Comparison of ENCODE assay signal across 1 cellular context in the genomic region with DNA sequence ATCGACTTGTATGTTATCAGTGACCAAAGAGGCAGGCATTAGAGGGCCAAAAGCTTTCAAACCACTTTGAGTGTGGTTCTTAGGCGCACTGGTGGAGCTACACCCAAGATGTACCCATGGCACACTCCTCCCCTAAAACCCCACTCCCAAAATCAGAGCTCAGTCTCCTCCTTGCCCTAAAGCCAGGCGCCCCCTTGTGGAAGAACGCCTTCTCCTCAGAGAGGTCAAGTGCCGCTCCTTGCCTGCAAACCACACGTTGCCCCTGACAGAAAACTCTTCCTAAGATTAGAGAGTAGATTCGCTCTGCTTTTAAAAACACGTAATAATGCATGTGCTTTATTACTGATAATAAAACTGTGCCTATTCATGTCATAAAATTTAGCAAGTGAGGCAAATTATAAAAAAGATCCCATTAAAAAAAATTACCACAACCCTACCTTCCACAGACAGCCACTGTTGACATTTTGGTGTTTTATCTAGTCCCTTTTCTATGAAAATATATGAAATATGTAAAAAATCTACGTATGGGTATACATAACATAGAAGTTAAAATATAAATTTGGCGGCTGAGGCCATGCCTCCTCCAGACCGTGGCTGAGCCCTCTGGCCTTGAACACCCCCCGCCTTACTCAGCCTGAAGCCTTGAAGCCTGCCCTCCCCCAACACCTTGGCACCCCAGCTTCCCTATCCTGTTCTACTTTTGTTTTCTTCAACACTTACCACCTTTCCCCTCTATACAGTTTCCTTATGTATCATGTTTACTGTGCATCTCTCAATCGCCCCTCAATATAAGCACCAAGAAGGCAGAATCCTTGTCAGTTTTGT.
TF ChIP-seq lines count a peak whose summit lies in the region.

No MANE protein-coding gene starts in this region.

TF ChIP-seq in HepG2, 621 proteins besides CTCF, POLR2A, EP300 and RAD21 (continued from another document and continues in another):
- no peak for TF ChIP-seq ZHX1 (CRISPR knock-in tag; IDR thresholded peaks at IDR 0.05; ENCODE audit: low read depth)
- no peak for TF ChIP-seq ZNF749 (CRISPR knock-in tag; IDR thresholded peaks at IDR 0.05; ENCODE audit: borderline replicate concordance)
- TF ChIP-seq ZNF552 (CRISPR knock-in tag; IDR thresholded peaks at IDR 0.05; ENCODE audit: borderline replicate concordance): no peak
- TF ChIP-seq, protein P1, sequence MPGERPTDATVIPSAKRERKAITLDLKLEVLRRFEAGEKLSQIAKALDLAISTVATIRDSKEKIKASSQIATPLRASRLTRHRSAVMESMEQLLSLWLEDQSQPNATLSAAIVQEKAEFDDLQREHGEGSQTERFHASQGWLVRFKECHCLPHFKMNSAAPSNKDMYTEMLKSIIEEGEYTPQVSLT (CRISPR knock-in tag; IDR thresholded peaks at IDR 0.05; ENCODE audit: borderline replicate concordance, low read depth): no peak
- no peak for TF ChIP-seq ZKSCAN8 (CRISPR knock-in tag; IDR thresholded peaks at IDR 0.05; ENCODE audit: borderline replicate concordance)
- TF ChIP-seq SNAI1 (CRISPR knock-in tag; IDR thresholded peaks at IDR 0.05; ENCODE audit: borderline replicate concordance): no peak
- TF ChIP-seq REXO4 (CRISPR knock-in tag; IDR thresholded peaks at IDR 0.05; ENCODE audit: borderline replicate concordance): no peak
- no peak for TF ChIP-seq ZZZ3 (CRISPR knock-in tag; IDR thresholded peaks at IDR 0.05; ENCODE audit: borderline replicate concordance)
- no peak; the same call in 1 of the 2 replicates for TF ChIP-seq KDM2A (CRISPR knock-in tag; IDR thresholded peaks at IDR 0.05; ENCODE audit: borderline replicate concordance, low read depth)
- TF ChIP-seq ZFAT (CRISPR knock-in tag; conservative IDR thresholded peaks at IDR 0.05): no peak
- TF ChIP-seq ZNF781 (CRISPR knock-in tag; IDR thresholded peaks at IDR 0.05; ENCODE audit: borderline replicate concordance, not compliant biosample characterization): no peak
- TF ChIP-seq, protein P2, sequence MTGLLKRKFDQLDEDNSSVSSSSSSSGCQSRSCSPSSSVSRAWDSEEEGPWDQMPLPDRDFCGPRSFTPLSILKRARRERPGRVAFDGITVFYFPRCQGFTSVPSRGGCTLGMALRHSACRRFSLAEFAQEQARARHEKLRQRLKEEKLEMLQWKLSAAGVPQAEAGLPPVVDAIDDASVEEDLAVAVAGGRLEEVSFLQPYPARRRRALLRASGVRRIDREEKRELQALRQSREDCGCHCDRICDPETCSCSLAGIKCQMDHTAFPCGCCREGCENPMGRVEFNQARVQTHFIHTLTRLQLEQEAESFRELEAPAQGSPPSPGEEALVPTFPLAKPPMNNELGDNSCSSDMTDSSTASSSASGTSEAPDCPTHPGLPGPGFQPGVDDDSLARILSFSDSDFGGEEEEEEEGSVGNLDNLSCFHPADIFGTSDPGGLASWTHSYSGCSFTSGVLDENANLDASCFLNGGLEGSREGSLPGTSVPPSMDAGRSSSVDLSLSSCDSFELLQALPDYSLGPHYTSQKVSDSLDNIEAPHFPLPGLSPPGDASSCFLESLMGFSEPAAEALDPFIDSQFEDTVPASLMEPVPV (CRISPR knock-in tag; IDR thresholded peaks at IDR 0.05): no peak
- TF ChIP-seq ZNF660 (CRISPR knock-in tag; IDR thresholded peaks at IDR 0.05; ENCODE audit: borderline replicate concordance, low read depth): no peak
- TF ChIP-seq ZNF816 (CRISPR knock-in tag; IDR thresholded peaks at IDR 0.05; ENCODE audit: borderline replicate concordance): no peak
- TF ChIP-seq ZGPAT (CRISPR knock-in tag; IDR thresholded peaks at IDR 0.05): 0 out of 2 replicates have a peak, but pooled peaks have one; percentile 9
- TF ChIP-seq RNF2 (conservative IDR thresholded peaks at IDR 0.05; ENCODE audit: low read depth): no peak
- TF ChIP-seq ZSCAN21 (CRISPR knock-in tag; IDR thresholded peaks at IDR 0.05; ENCODE audit: borderline replicate concordance): no peak
- TF ChIP-seq, protein P3, sequence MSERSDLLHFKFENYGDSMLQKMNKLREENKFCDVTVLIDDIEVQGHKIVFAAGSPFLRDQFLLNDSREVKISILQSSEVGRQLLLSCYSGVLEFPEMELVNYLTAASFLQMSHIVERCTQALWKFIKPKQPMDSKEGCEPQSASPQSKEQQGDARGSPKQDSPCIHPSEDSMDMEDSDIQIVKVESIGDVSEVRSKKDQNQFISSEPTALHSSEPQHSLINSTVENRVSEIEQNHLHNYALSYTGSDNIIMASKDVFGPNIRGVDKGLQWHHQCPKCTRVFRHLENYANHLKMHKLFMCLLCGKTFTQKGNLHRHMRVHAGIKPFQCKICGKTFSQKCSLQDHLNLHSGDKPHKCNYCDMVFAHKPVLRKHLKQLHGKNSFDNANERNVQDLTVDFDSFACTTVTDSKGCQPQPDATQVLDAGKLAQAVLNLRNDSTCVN (CRISPR knock-in tag; IDR thresholded peaks at IDR 0.05; ENCODE audit: borderline replicate concordance): no peak
- TF ChIP-seq, protein P4, sequence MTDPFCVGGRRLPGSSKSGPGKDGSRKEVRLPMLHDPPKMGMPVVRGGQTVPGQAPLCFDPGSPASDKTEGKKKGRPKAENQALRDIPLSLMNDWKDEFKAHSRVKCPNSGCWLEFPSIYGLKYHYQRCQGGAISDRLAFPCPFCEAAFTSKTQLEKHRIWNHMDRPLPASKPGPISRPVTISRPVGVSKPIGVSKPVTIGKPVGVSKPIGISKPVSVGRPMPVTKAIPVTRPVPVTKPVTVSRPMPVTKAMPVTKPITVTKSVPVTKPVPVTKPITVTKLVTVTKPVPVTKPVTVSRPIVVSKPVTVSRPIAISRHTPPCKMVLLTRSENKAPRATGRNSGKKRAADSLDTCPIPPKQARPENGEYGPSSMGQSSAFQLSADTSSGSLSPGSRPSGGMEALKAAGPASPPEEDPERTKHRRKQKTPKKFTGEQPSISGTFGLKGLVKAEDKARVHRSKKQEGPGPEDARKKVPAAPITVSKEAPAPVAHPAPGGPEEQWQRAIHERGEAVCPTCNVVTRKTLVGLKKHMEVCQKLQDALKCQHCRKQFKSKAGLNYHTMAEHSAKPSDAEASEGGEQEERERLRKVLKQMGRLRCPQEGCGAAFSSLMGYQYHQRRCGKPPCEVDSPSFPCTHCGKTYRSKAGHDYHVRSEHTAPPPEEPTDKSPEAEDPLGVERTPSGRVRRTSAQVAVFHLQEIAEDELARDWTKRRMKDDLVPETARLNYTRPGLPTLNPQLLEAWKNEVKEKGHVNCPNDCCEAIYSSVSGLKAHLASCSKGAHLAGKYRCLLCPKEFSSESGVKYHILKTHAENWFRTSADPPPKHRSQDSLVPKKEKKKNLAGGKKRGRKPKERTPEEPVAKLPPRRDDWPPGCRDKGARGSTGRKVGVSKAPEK (CRISPR knock-in tag; IDR thresholded peaks at IDR 0.05; ENCODE audit: borderline replicate concordance): 0 out of 2 replicates have a peak, but pooled peaks have one; percentile 28
- TF ChIP-seq HNRNPK (IDR thresholded peaks at IDR 0.05; ENCODE audit: low read depth, low read length, poor library complexity, severe bottlenecking): no peak
- 0 out of 2 replicates have a peak, but pooled peaks have one; percentile 3 for TF ChIP-seq ZNF598 (CRISPR knock-in tag; IDR thresholded peaks at IDR 0.05; ENCODE audit: borderline replicate concordance)
- TF ChIP-seq ZSCAN22 (CRISPR knock-in tag; IDR thresholded peaks at IDR 0.05): no peak
- no peak for TF ChIP-seq KLF13 (CRISPR knock-in tag; IDR thresholded peaks at IDR 0.05)
- no peak for TF ChIP-seq PHB2 (IDR thresholded peaks at IDR 0.05; ENCODE audit: partially characterized antibody)
- TF ChIP-seq RAD51 (IDR thresholded peaks at IDR 0.05; ENCODE audit: borderline replicate concordance): no peak
- TF ChIP-seq ZNF616 (CRISPR knock-in tag; IDR thresholded peaks at IDR 0.05; ENCODE audit: low read depth): peak; percentile 13; the same call in 1 of the 2 replicates
- no peak for TF ChIP-seq ZBTB49 (CRISPR knock-in tag; IDR thresholded peaks at IDR 0.05; ENCODE audit: borderline replicate concordance)
- TF ChIP-seq, protein P5, sequence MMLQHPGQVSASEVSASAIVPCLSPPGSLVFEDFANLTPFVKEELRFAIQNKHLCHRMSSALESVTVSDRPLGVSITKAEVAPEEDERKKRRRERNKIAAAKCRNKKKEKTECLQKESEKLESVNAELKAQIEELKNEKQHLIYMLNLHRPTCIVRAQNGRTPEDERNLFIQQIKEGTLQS (CRISPR knock-in tag; IDR thresholded peaks at IDR 0.05): no peak
- TF ChIP-seq ZNF644 (CRISPR knock-in tag; IDR thresholded peaks at IDR 0.05; ENCODE audit: low read depth): no peak
- TF ChIP-seq TBL1XR1 (IDR thresholded peaks at IDR 0.05; ENCODE audit: borderline replicate concordance, low read length, partially characterized antibody): no peak
- no peak for TF ChIP-seq HNF4A (CRISPR knock-in tag; IDR thresholded peaks at IDR 0.05)
